Comparison of ENCODE assay signal across 2 cellular contexts in the genomic region with DNA sequence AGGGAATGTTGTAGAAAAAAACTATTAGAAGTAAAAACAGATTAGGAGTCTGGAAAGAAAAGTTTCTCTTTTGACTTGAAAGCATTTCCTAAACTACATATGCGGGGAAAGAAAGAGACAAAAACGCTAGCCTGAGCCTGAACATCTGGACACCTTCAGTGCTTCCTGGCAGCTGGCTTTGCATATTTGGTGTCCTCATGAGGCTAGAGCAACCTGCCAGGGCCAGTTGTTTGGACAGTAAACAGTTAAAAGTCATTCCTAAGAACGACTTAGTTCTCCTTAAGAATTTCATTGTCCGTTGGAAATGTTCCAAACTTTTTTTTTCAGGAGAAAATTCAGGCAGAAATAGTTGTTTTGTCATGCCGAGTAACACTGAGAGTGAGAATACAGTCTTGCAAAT.
TF ChIP-seq lines count a peak whose summit lies in the region.

No MANE protein-coding gene starts in this region.

TF ChIP-seq in HCT116, 20 proteins besides CTCF, POLR2A, EP300 and RAD21:
- TF ChIP-seq FOSL1 (IDR thresholded peaks at IDR 0.05; ENCODE audit: low read depth) (no peak), EZH2 (IDR thresholded peaks at IDR 0.05) (no peak), POLR2AphosphoS5 (IDR thresholded peaks at IDR 0.05; ENCODE audit: low read depth, low read length) (no peak), SP1 (IDR thresholded peaks at IDR 0.05; ENCODE audit: low read depth) (no peak), TCF7L2 (IDR thresholded peaks at IDR 0.05; ENCODE audit: borderline replicate concordance, extremely low read depth, insufficient read depth, insufficient read length) (no peak), CEBPB (IDR thresholded peaks at IDR 0.05; ENCODE audit: low read depth) (no peak), JUND (IDR thresholded peaks at IDR 0.05) (no peak), EGR1 (IDR thresholded peaks at IDR 0.05; ENCODE audit: low read depth) (no peak), SIN3A (IDR thresholded peaks at IDR 0.05; ENCODE audit: low read depth) (no peak), YY1 (IDR thresholded peaks at IDR 0.05; ENCODE audit: extremely low read depth, insufficient replicate concordance, low read depth, low read length) (no peak), ZFX (IDR thresholded peaks at IDR 0.05) (no peak), EZH2phosphoT487 (IDR thresholded peaks at IDR 0.05; ENCODE audit: borderline replicate concordance) (no peak), CBX3 (IDR thresholded peaks at IDR 0.05; ENCODE audit: low read depth) (no peak), ELF1 (IDR thresholded peaks at IDR 0.05; ENCODE audit: borderline replicate concordance, low read depth) (no peak), ZNF274 (IDR thresholded peaks at IDR 0.05; ENCODE audit: low read depth, low read length) (no peak), SRF (IDR thresholded peaks at IDR 0.05; ENCODE audit: low read depth) (no peak)
- TF ChIP-seq, protein P1, sequence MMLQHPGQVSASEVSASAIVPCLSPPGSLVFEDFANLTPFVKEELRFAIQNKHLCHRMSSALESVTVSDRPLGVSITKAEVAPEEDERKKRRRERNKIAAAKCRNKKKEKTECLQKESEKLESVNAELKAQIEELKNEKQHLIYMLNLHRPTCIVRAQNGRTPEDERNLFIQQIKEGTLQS (IDR thresholded peaks at IDR 0.05) = no peak
- TF ChIP-seq, protein P2, sequence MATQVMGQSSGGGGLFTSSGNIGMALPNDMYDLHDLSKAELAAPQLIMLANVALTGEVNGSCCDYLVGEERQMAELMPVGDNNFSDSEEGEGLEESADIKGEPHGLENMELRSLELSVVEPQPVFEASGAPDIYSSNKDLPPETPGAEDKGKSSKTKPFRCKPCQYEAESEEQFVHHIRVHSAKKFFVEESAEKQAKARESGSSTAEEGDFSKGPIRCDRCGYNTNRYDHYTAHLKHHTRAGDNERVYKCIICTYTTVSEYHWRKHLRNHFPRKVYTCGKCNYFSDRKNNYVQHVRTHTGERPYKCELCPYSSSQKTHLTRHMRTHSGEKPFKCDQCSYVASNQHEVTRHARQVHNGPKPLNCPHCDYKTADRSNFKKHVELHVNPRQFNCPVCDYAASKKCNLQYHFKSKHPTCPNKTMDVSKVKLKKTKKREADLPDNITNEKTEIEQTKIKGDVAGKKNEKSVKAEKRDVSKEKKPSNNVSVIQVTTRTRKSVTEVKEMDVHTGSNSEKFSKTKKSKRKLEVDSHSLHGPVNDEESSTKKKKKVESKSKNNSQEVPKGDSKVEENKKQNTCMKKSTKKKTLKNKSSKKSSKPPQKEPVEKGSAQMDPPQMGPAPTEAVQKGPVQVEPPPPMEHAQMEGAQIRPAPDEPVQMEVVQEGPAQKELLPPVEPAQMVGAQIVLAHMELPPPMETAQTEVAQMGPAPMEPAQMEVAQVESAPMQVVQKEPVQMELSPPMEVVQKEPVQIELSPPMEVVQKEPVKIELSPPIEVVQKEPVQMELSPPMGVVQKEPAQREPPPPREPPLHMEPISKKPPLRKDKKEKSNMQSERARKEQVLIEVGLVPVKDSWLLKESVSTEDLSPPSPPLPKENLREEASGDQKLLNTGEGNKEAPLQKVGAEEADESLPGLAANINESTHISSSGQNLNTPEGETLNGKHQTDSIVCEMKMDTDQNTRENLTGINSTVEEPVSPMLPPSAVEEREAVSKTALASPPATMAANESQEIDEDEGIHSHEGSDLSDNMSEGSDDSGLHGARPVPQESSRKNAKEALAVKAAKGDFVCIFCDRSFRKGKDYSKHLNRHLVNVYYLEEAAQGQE (IDR thresholded peaks at IDR 0.05; ENCODE audit: low read depth) = no peak

TF ChIP-seq in SK-N-SH, 30 proteins besides CTCF, POLR2A, EP300 and RAD21:
- TF ChIP-seq RFX5 (IDR thresholded peaks at IDR 0.05; ENCODE audit: low read length) (no peak), EZH2phosphoT487 (IDR thresholded peaks at IDR 0.05; ENCODE audit: borderline replicate concordance, low read depth) (no peak), MXI1 (IDR thresholded peaks at IDR 0.05; ENCODE audit: low read depth, low read length) (no peak), JUND (IDR thresholded peaks at IDR 0.05) (no peak), RCOR1 (IDR thresholded peaks at IDR 0.05; ENCODE audit: low read length) (no peak), POLR2AphosphoS5 (IDR thresholded peaks at IDR 0.05; ENCODE audit: low read depth, low read length) (no peak)
- TF ChIP-seq, protein P3, sequence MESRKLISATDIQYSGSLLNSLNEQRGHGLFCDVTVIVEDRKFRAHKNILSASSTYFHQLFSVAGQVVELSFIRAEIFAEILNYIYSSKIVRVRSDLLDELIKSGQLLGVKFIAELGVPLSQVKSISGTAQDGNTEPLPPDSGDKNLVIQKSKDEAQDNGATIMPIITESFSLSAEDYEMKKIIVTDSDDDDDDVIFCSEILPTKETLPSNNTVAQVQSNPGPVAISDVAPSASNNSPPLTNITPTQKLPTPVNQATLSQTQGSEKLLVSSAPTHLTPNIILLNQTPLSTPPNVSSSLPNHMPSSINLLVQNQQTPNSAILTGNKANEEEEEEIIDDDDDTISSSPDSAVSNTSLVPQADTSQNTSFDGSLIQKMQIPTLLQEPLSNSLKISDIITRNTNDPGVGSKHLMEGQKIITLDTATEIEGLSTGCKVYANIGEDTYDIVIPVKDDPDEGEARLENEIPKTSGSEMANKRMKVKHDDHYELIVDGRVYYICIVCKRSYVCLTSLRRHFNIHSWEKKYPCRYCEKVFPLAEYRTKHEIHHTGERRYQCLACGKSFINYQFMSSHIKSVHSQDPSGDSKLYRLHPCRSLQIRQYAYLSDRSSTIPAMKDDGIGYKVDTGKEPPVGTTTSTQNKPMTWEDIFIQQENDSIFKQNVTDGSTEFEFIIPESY (IDR thresholded peaks at IDR 0.05; ENCODE audit: borderline replicate concordance, low read depth) = no peak
- TF ChIP-seq, protein P4, sequence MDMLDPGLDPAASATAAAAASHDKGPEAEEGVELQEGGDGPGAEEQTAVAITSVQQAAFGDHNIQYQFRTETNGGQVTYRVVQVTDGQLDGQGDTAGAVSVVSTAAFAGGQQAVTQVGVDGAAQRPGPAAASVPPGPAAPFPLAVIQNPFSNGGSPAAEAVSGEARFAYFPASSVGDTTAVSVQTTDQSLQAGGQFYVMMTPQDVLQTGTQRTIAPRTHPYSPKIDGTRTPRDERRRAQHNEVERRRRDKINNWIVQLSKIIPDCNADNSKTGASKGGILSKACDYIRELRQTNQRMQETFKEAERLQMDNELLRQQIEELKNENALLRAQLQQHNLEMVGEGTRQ (IDR thresholded peaks at IDR 0.05; ENCODE audit: borderline replicate concordance, low read depth, low read length) = no peak
- TF ChIP-seq, protein P5, sequence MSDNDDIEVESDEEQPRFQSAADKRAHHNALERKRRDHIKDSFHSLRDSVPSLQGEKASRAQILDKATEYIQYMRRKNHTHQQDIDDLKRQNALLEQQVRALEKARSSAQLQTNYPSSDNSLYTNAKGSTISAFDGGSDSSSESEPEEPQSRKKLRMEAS (IDR thresholded peaks at IDR 0.05; ENCODE audit: low read depth) = no peak
